In genomic region chr12:112169086-112169872, GRCh38 we compare ENCODE assay signal across 25 cellular contexts. TPM values are rescaled to one million over a fixed set of nuclear protein-coding genes. Genes with fewer than 3 reads are reported as not detected.
A peak's percentile ranks its signal among the peaks of the same experiment; 100 is the strongest.
DNase-seq lines count a peak whose midpoint lies in the region; FAIRE-seq and TF ChIP-seq lines count a peak whose summit lies in the region.
"Had no signal": no experiment of that assay in that cellular context is flagged by ENCODE, and none has a peak within 500 bp of the region (broad histone marks: within the 10 kb centered on the region; RNA-seq: fewer than 3 reads in every experiment).

No MANE protein-coding gene starts in this region.

- peak in 1 of 2 experiments; percentile 23 for DNase-seq in Caco-2
- peak; percentile 84 for DNase-seq in chondrocyte (ENCODE audit: low spot score)
- no peak for DNase-seq in neural crest cell (ENCODE audit: low read depth, low spot score)
- DNase-seq in DMS79 treated with DMSO at 0.1 percent for 48 hours (lab: John Stamatoyannopoulos, UW) = no peak
- DNase-seq in HFFc6 = no peak
- no peak for DNase-seq in NOMO-1 treated with DMSO at 0.1 percent for 48 hours (lab: John Stamatoyannopoulos, UW; ENCODE audit: unreplicated experiment)
- DNase-seq in frontal cortex (ENCODE audit: low spot score in 2 of 2) = no peak
- DNase-seq: activated CD4-positive, alpha-beta T cell treated with anti-CD3 and anti-CD28 coated beads, Interleukin-2, amount 10 ng/mL, durations not matched to agents 24 days and 14 days; activated CD8-positive, alpha-beta memory T cell treated with anti-CD3 and anti-CD28 coated beads, Interleukin-2, amount 50 U/mL, for 4 hours; amygdala; dermis blood vessel endothelial cell; DMS53; GF-D8; heart left ventricle; NCI-H1105; NCI-H2029 treated with DMSO at 0.1 percent for 48 hours; NCI-H345; NCI-H82; psoas muscle; stimulated activated CD4-positive, alpha-beta T cell treated with anti-CD3 and anti-CD28 coated beads, Interleukin-2, amount 100 ng/mL, for 24 hours; stimulated activated naive CD4-positive, alpha-beta T cell treated with Interleukin-2 at 50 U/mL for 16 hours had no signal

- H3K27me3 ChIP-seq in BLaER1 treated with 17β-estradiol and CSF1 and Interleukin-3, amounts not matched to agents 10 nM and 100 nM = no peaks in the 10 kb centered on the region
- H3K27me3 ChIP-seq in Caco-2 (replicated peaks; ENCODE audit: control insufficient read depth, insufficient read depth, low read length) = no peaks in the 10 kb centered on the region
- H3K27me3 ChIP-seq: heart left ventricle, tibial nerve had no signal

- H3K27ac Mint-ChIP-seq in Caco-2 (ENCODE audit: unreplicated experiment) (peak overlapping the region; percentile 68), chondrocyte (ENCODE audit: unreplicated experiment) (no peak overlapping the region), neural crest cell (ENCODE audit: unreplicated experiment) (peak overlapping the region; percentile 67), HFFc6 (no peak overlapping the region)
- H3K27ac Mint-ChIP-seq: activated CD4-positive, alpha-beta T cell treated with anti-CD3 and anti-CD28 coated beads, Interleukin-2, amount 10 ng/mL, durations not matched to agents 24 days and 14 days; CD4-positive, alpha-beta T cell had no signal

- H3K9me3 Mint-ChIP-seq in Caco-2 (ENCODE audit: unreplicated experiment) = no peaks in the 10 kb centered on the region
- no peaks in the 10 kb centered on the region for H3K9me3 Mint-ChIP-seq in chondrocyte (ENCODE audit: low read depth)
- H3K9me3 Mint-ChIP-seq in neural crest cell = no peaks in the 10 kb centered on the region
- H3K9me3 Mint-ChIP-seq in HFFc6 = no peaks in the 10 kb centered on the region
- H3K9me3 Mint-ChIP-seq: activated CD4-positive, alpha-beta T cell treated with anti-CD3 and anti-CD28 coated beads, Interleukin-2, amount 10 ng/mL, durations not matched to agents 24 days and 14 days; CD4-positive, alpha-beta T cell had no signal

- no peak overlapping the region for H3K4me3 Mint-ChIP-seq in Caco-2 (ENCODE audit: unreplicated experiment)
- no peak overlapping the region for H3K4me3 Mint-ChIP-seq in chondrocyte (ENCODE audit: unreplicated experiment)
- H3K4me3 Mint-ChIP-seq in neural crest cell = no peak overlapping the region
- H3K4me3 Mint-ChIP-seq in HFFc6 = no peak overlapping the region
- H3K4me3 Mint-ChIP-seq: activated CD4-positive, alpha-beta T cell treated with anti-CD3 and anti-CD28 coated beads, Interleukin-2, amount 10 ng/mL, durations not matched to agents 24 days and 14 days; CD4-positive, alpha-beta T cell had no signal

- intact Hi-C loops in Caco-2 (cut with micrococcal nuclease; ENCODE audit: unreplicated experiment) = no loop called here

- H3K4me1 Mint-ChIP-seq in Caco-2 (ENCODE audit: low read depth, unreplicated experiment) (no peaks in the 10 kb centered on the region), chondrocyte (ENCODE audit: low read depth) (peaks cover 5% of the 10 kb centered on the region), neural crest cell (no peaks in the 10 kb centered on the region), HFFc6 (ENCODE audit: low read depth) (peaks cover 7% of the 10 kb centered on the region)

- peak overlapping the region in 5 of 11 experiments; percentile 32 to 44 (median 36); a peak in 7 of 22 replicates for H3K4me2 ChIP-seq in BLaER1 treated with 17β-estradiol and CSF1 and Interleukin-3, amounts not matched to agents 10 nM and 100 nM

- CTCF ChIA-PET in Caco-2 (lab: Charles Lee) = no interaction called here

- H3K36me3 ChIP-seq in BLaER1 treated with 17β-estradiol and CSF1 and Interleukin-3, amounts not matched to agents 10 nM and 100 nM = peaks cover 34 to 77% (median 54%) of the 10 kb centered on the region in 11 experiments
- peaks cover 2% of the 10 kb centered on the region; the same call in 1 of the 2 replicates for H3K36me3 ChIP-seq in Caco-2 (ENCODE audit: control insufficient read depth, insufficient read depth, low read length)

- H3K4me1 ChIP-seq in BLaER1 treated with 17β-estradiol and CSF1 and Interleukin-3, amounts not matched to agents 10 nM and 100 nM = peaks cover 0 to 26% (median 22%) of the 10 kb centered on the region in 10 experiments; a peak in 18 of 20 replicates
- H3K4me1 ChIP-seq in Caco-2 = no peaks in the 10 kb centered on the region
- H3K4me1 ChIP-seq: heart left ventricle, psoas muscle, tibial nerve had no signal

- H3K36me3 Mint-ChIP-seq in Caco-2 (ENCODE audit: insufficient read depth, unreplicated experiment) (peaks cover 23% of the 10 kb centered on the region), chondrocyte (ENCODE audit: low read depth) (peaks cover 11% of the 10 kb centered on the region), neural crest cell (ENCODE audit: low read depth) (no peaks in the 10 kb centered on the region), HFFc6 (ENCODE audit: low read depth) (peaks cover 7% of the 10 kb centered on the region)

- TF ChIP-seq CTCF in Caco-2 (IDR thresholded peaks at IDR 0.05; ENCODE audit: insufficient read depth in 1 of 2, low read depth in 1 of 2, low read length in 1 of 2, severe bottlenecking in 1 of 2, unreplicated experiment in 1 of 2) = no peak
- no peak for TF ChIP-seq CTCF in chondrocyte (IDR thresholded peaks at IDR 0.05)
- no peak for TF ChIP-seq CTCF in neural crest cell (conservative IDR thresholded peaks at IDR 0.05)
- TF ChIP-seq CTCF in HFFc6 (IDR thresholded peaks at IDR 0.05) = no peak

- POLR2A ChIA-PET in Caco-2 (lab: Charles Lee) = no interaction called here

- H3K9me3 ChIP-seq in BLaER1 treated with 17β-estradiol and CSF1 and Interleukin-3, amounts not matched to agents 10 nM and 100 nM (replicated peaks in 1 of 11) = no peaks in the 10 kb centered on the region
- H3K9me3 ChIP-seq in Caco-2 = no peaks in the 10 kb centered on the region
- H3K9me3 ChIP-seq: heart left ventricle, psoas muscle, tibial nerve had no signal

- H3K27me3 Mint-ChIP-seq in Caco-2 (ENCODE audit: insufficient read depth, unreplicated experiment) (no peaks in the 10 kb centered on the region), chondrocyte (ENCODE audit: low read depth) (no peaks in the 10 kb centered on the region), neural crest cell (ENCODE audit: low read depth) (no peaks in the 10 kb centered on the region), HFFc6 (ENCODE audit: insufficient read depth) (no peaks in the 10 kb centered on the region; the same call in none of the 2 replicates)
- H3K27me3 Mint-ChIP-seq: activated CD4-positive, alpha-beta T cell treated with anti-CD3 and anti-CD28 coated beads, Interleukin-2, amount 10 ng/mL, durations not matched to agents 24 days and 14 days; CD4-positive, alpha-beta T cell had no signal

- H3K27ac ChIP-seq in BLaER1 treated with 17β-estradiol and CSF1 and Interleukin-3, amounts not matched to agents 10 nM and 100 nM = peak overlapping the region in 6 of 11 experiments; percentile 6 to 48 (median 38); a peak in 9 of 22 replicates
- H3K27ac ChIP-seq: heart left ventricle, HL-60, psoas muscle, tibial nerve had no signal

- no peak overlapping the region for H3K4me3 ChIP-seq in BLaER1 treated with 17β-estradiol and CSF1 and Interleukin-3, amounts not matched to agents 10 nM and 100 nM
- no peak overlapping the region for H3K4me3 ChIP-seq in Caco-2 (ENCODE audit: low read depth, low read length)
- H3K4me3 ChIP-seq: heart left ventricle, psoas muscle, tibial nerve had no signal

- BruUV-seq in Caco-2 (replicated peaks; lab: Mats Ljungman, UMichigan) = no TSS peak

- peak overlapping the region in 2 of 11 experiments; percentile 7 to 47; a peak in 4 of 22 replicates for H3K9ac ChIP-seq in BLaER1 treated with 17β-estradiol and CSF1 and Interleukin-3, amounts not matched to agents 10 nM and 100 nM

- no peak for FAIRE-seq in frontal cortex (lab: Jason Lieb, UNC)

- H4K20me1 ChIP-seq in BLaER1 treated with 17β-estradiol and CSF1 and Interleukin-3, amounts not matched to agents 10 nM and 100 nM = peaks cover 0 to 11% (median 0%) of the 10 kb centered on the region in 11 experiments; a peak in 2 of 22 replicates

RNA-seq across cellular contexts. Expression of gene TRAFD1, which starts 43.9 kb away (rescaled TPM):
- total RNA-seq in Caco-2 (2022) (25.5 and 26.5 TPM in 2 replicates), chondrocyte (27.5 to 34.0 TPM (median 29.7 TPM) in 3 replicates), neural crest cell (41.5 and 44.2 TPM in 2 replicates), frontal cortex (53.4 TPM)
- 10 to 100 TPM; 22.8 to 25.1 (median 24.0) TPM for total RNA-seq in HFFc6 (2021; fragmentation: NEBNext Ultra II Directional; extraction: Animal tissue kit (Norgen Biotek cat#: 25700))

Comparison
In these comparisons a context has a peak if more than half of its experiments do, and no peak if none do; other contexts are left out.
1. H3K27ac Mint-ChIP-seq: peak in Caco-2 (single experiment) and neural crest cell (single experiment); none in chondrocyte (single experiment) and HFFc6 (single experiment).